ENCODE assay signal across 7 cellular contexts in the genomic region with DNA sequence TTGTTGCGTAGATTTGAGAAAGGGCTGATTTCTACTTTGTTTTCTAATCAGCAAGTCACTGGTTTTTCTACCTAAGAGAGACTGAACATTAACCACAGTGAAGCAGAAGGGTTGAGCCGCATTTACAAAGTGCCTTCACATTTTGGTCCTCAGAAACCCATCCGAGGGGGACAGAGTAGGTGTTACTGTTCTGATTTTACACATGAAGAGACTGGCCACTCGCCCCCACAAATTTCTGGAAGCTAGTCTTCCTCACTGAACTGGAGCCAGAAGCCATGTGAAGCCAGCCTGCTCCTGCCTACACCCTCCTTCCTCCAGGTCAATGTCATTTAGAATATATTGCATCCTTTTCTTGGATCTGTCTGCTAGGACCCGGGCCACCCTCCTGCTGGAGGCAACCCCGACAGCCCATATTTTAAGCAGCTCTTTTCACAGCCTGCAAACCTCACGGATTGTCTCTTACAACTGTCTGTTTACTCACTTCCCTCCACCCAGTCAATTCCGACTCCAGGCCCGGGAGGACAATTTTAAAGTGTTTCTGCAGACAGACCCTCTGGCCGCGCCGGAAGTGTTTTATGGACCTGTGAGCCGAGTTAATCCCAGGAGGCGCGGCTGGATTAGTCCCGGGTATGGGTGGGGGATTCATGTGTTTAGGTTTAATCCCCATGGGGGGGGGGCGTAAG.
DNase-seq lines count a peak whose midpoint lies in the region; ATAC-seq and TF ChIP-seq lines count a peak whose summit lies in the region.

No MANE protein-coding gene starts in this region.

- TF ChIP-seq POLR2A in spleen (IDR thresholded peaks at IDR 0.05): no peak

- no peaks in the 10 kb centered on the region for H3K9me2 ChIP-seq in GM23338 (ENCODE audit: insufficient read depth)

- H3K4me3 ChIP-seq in GM23338 (peak overlapping the region; percentile 59), SJSA1 (peak overlapping the region; percentile 35), foreskin fibroblast (ENCODE audit: low read depth in 1 of 2, low read length in 2 of 2) (peak overlapping the region; percentile 29 to 40), spleen (peak overlapping the region in 7 of 8 donors; percentile 33 to 74 (median 45))

- H3K9me3 Mint-ChIP-seq in GM23338: no peaks in the 10 kb centered on the region; the same call in 2 of the 3 replicates

- no peaks in the 10 kb centered on the region for H4K20me1 ChIP-seq in GM23338 (replicated peaks; ENCODE audit: insufficient read depth)

- peak overlapping the region; percentile 78 for H3K4me3 Mint-ChIP-seq in GM23338

- H3K27ac ChIP-seq in GM23338 (ENCODE audit: low read depth) (peak overlapping the region; percentile 76; the same call in 1 of the 2 replicates), SJSA1 (peak overlapping the region; percentile 58), spleen (peak overlapping the region; percentile 84 to 99 (median 98))

- H3K4me1 ChIP-seq in GM23338 (ENCODE audit: insufficient read depth): peaks cover 38% of the 10 kb centered on the region
- H3K4me1 ChIP-seq in SJSA1 (replicated peaks): peaks cover 75% of the 10 kb centered on the region
- peaks cover 15 to 91% (median 69%) of the 10 kb centered on the region in 6 donors for H3K4me1 ChIP-seq in spleen

- no peak for ATAC-seq in GM23338
- no peak for ATAC-seq in GM21360 (IDR thresholded peaks at IDR 0.05; ENCODE audit: unreplicated experiment)

- H3K4me2 ChIP-seq in GM23338: peak overlapping the region; percentile 84

- H3K27ac Mint-ChIP-seq in GM23338: no peak overlapping the region

- peaks cover 35% of the 10 kb centered on the region for H3K4me1 Mint-ChIP-seq in GM23338

- H3F3A ChIP-seq in GM23338 (replicated peaks; ENCODE audit: low read depth): 0 out of 2 replicates have a peak, but pooled peaks cover 3% of the 10 kb centered on the region

- intact Hi-C loops in spleen (cut with DNase I; ENCODE audit: low total_unique reads): no loop called here

- peaks cover 40% of the 10 kb centered on the region for H3K27me3 Mint-ChIP-seq in GM23338 (ENCODE audit: insufficient read depth, low read depth, poor library complexity)

- peaks cover 3% of the 10 kb centered on the region; the same call in 2 of the 3 replicates for H3K36me3 Mint-ChIP-seq in GM23338 (ENCODE audit: low read depth)

- H3K9me3 ChIP-seq in SJSA1 (replicated peaks) (no peaks in the 10 kb centered on the region), spleen (peaks cover 0 to 4% (median 0%) of the 10 kb centered on the region in 8 donors)

- H3K79me2 ChIP-seq in GM23338 (replicated peaks; ENCODE audit: insufficient read depth): peaks cover 23% of the 10 kb centered on the region

- no peak for TF ChIP-seq CTCF in GM23338 (conservative IDR thresholded peaks at IDR 0.05; ENCODE audit: low read depth in 2 of 2)
- no peak for TF ChIP-seq CTCF in foreskin fibroblast (IDR thresholded peaks at IDR 0.05; ENCODE audit: low read depth, low read length)
- TF ChIP-seq CTCF in spleen (IDR thresholded peaks at IDR 0.05 in 8 of 11, conservative IDR thresholded peaks at IDR 0.05 in 3 of 11): no peak
- no peak for TF ChIP-seq CTCF in GM10266 (IDR thresholded peaks at IDR 0.05; ENCODE audit: control insufficient read depth, insufficient read depth, low read depth, missing control alignments)

- H3K27me3 ChIP-seq in GM23338 (ENCODE audit: insufficient read depth) (peaks cover 30% of the 10 kb centered on the region), SJSA1 (replicated peaks) (no peaks in the 10 kb centered on the region), spleen (replicated peaks in 1 of 7) (peaks cover 0 to 90% (median 21%) of the 10 kb centered on the region in 7 donors)

- DNase-seq in GM23338 (ENCODE audit: low spot score) (peak; percentile 17), SJSA1 (ENCODE audit: low read depth in 1 of 2, low spot score in 2 of 2) (peak in 1 of 2 experiments; percentile 16), foreskin fibroblast (no peak), spleen (no peak), cerebellar cortex (ENCODE audit: low spot score) (no peak), GM10266 (ENCODE audit: extremely low spot score) (no peak)

- no peaks in the 10 kb centered on the region for H3K36me3 ChIP-seq in GM23338 (ENCODE audit: insufficient read depth)
- H3K36me3 ChIP-seq in SJSA1: no peaks in the 10 kb centered on the region
- no peaks in the 10 kb centered on the region for H3K36me3 ChIP-seq in spleen

- 9 to 23% (median 13%) methylated on average over 16 to 17 of the region's 17 CpGs for WGBS in spleen, 5 donors

- H2AFZ ChIP-seq in GM23338: no peak overlapping the region

TF ChIP-seq in GM23338, 12 proteins besides CTCF, POLR2A, EP300 and RAD21 (continues in another document):
- TF ChIP-seq EZH2 (IDR thresholded peaks at IDR 0.05; ENCODE audit: low read depth, unreplicated experiment) (no peak), ZNF331 (CRISPR knock-in tag; IDR thresholded peaks at IDR 0.05; ENCODE audit: low read depth) (no peak), ZNF114 (CRISPR knock-in tag; IDR thresholded peaks at IDR 0.05) (no peak), NANOG (IDR thresholded peaks at IDR 0.05; ENCODE audit: borderline replicate concordance) (no peak), JUNB (IDR thresholded peaks at IDR 0.05; ENCODE audit: unreplicated experiment) (no peak), CREB1 (CRISPR knock-in tag; IDR thresholded peaks at IDR 0.05; ENCODE audit: low read depth) (no peak), STAT1 (IDR thresholded peaks at IDR 0.05; ENCODE audit: unreplicated experiment) (no peak), EZH2phosphoT487 (IDR thresholded peaks at IDR 0.05; ENCODE audit: unreplicated experiment) (no peak)
- TF ChIP-seq, protein P1, sequence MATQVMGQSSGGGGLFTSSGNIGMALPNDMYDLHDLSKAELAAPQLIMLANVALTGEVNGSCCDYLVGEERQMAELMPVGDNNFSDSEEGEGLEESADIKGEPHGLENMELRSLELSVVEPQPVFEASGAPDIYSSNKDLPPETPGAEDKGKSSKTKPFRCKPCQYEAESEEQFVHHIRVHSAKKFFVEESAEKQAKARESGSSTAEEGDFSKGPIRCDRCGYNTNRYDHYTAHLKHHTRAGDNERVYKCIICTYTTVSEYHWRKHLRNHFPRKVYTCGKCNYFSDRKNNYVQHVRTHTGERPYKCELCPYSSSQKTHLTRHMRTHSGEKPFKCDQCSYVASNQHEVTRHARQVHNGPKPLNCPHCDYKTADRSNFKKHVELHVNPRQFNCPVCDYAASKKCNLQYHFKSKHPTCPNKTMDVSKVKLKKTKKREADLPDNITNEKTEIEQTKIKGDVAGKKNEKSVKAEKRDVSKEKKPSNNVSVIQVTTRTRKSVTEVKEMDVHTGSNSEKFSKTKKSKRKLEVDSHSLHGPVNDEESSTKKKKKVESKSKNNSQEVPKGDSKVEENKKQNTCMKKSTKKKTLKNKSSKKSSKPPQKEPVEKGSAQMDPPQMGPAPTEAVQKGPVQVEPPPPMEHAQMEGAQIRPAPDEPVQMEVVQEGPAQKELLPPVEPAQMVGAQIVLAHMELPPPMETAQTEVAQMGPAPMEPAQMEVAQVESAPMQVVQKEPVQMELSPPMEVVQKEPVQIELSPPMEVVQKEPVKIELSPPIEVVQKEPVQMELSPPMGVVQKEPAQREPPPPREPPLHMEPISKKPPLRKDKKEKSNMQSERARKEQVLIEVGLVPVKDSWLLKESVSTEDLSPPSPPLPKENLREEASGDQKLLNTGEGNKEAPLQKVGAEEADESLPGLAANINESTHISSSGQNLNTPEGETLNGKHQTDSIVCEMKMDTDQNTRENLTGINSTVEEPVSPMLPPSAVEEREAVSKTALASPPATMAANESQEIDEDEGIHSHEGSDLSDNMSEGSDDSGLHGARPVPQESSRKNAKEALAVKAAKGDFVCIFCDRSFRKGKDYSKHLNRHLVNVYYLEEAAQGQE (IDR thresholded peaks at IDR 0.05; ENCODE audit: unreplicated experiment): no peak
- TF ChIP-seq, protein P2, sequence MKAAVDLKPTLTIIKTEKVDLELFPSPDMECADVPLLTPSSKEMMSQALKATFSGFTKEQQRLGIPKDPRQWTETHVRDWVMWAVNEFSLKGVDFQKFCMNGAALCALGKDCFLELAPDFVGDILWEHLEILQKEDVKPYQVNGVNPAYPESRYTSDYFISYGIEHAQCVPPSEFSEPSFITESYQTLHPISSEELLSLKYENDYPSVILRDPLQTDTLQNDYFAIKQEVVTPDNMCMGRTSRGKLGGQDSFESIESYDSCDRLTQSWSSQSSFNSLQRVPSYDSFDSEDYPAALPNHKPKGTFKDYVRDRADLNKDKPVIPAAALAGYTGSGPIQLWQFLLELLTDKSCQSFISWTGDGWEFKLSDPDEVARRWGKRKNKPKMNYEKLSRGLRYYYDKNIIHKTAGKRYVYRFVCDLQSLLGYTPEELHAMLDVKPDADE (IDR thresholded peaks at IDR 0.05): no peak
